Comparison of ENCODE assay signal across 12 cellular contexts in the genomic region with DNA sequence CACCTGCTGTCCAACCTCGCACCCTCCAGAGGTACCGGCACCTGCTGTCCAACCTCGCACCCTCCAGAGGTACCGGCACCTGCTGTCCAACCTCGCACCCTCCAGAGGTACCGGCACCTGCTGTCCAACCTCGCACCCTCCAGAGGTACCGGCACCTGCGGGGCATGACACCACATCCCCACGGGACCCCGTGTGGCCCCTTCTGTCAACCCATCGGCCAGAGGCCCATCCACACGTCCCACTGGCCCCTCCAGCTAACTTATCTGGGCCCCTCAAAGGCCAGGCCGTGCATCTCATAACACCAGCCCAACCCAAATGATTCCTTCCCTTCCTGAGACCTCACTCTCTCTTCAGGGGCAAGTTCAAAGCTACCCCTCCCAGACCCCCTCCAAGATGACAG. TPM values are rescaled to one million over a fixed set of nuclear protein-coding genes. Genes with fewer than 3 reads are reported as not detected.
"Had no signal": no experiment of that assay in that cellular context is flagged by ENCODE, and none has a peak within 500 bp of the region (broad histone marks: within the 10 kb centered on the region; RNA-seq: fewer than 3 reads in every experiment).

No MANE protein-coding gene starts in this region.

RNA-seq across cellular contexts. Expression of gene CFAP97D2, which starts 53.0 kb away (rescaled TPM):
- total RNA-seq: cardiac septum, colonic mucosa, endothelial cell of umbilical vein, esophagus squamous epithelium, fibroblast of villous mesenchyme, glomerular endothelial cell, hepatocyte, mucosa of descending colon, sciatic nerve, spleen, thyroid gland, urinary bladder had no signal
